In genomic region chr9:131657031-131657377, GRCh38 we compare ENCODE assay signal across 8 cellular contexts.
DNase-seq lines count a peak whose midpoint lies in the region; ATAC-seq and TF ChIP-seq lines count a peak whose summit lies in the region.
"Had no signal": no experiment of that assay in that cellular context is flagged by ENCODE, and none has a peak within 500 bp of the region (broad histone marks: within the 10 kb centered on the region; RNA-seq: fewer than 3 reads in every experiment).

No MANE protein-coding gene starts in this region.

- H3K36me3 ChIP-seq in Karpas-422 (ENCODE audit: insufficient read depth, low read length) (no peaks in the 10 kb centered on the region), duodenal mucosa (ENCODE audit: control insufficient read depth in 1 of 2, insufficient read depth in 2 of 2, low read length in 2 of 2) (no peaks in the 10 kb centered on the region)

- peaks cover 42% of the 10 kb centered on the region for H4K20me1 ChIP-seq in Karpas-422 (ENCODE audit: insufficient read depth, low read depth, low read length)

- H2AFZ ChIP-seq in Karpas-422 (ENCODE audit: low read length), result no peak overlapping the region

- H3K9ac ChIP-seq in Karpas-422 (ENCODE audit: low read length), result no peak overlapping the region
- peak overlapping the region in 1 of 2 donors; percentile 9 for H3K9ac ChIP-seq in duodenal mucosa (ENCODE audit: low read depth in 1 of 2, low read length in 2 of 2)

- ATAC-seq in GM21526 (IDR thresholded peaks at IDR 0.05; ENCODE audit: low FRiP score, unreplicated experiment), result peak; percentile 31
- peak; percentile 16 for ATAC-seq in stimulated activated naive CD8-positive, alpha-beta T cell treated with anti-CD3 and anti-CD28 coated beads, Interleukin-15, Interleukin-2, amounts not matched to agents 100 U/mL and 50 U/mL, for 24 hours

- H3K79me2 ChIP-seq in Karpas-422 (ENCODE audit: low read length), result no peaks in the 10 kb centered on the region

- H3K4me1 ChIP-seq in Karpas-422 (ENCODE audit: low read length) (peaks cover 18% of the 10 kb centered on the region), duodenal mucosa (ENCODE audit: control insufficient read depth in 1 of 2, insufficient read depth in 2 of 2, low read length in 2 of 2) (peaks cover 48 to 51% of the 10 kb centered on the region in 2 donors)

- no peak overlapping the region for H3K4me3 ChIP-seq in Karpas-422 (ENCODE audit: low read length)
- no peak overlapping the region for H3K4me3 ChIP-seq in duodenal mucosa (ENCODE audit: low read depth in 1 of 2, low read length in 2 of 2)

- no peaks in the 10 kb centered on the region for H3K27me3 ChIP-seq in Karpas-422 (ENCODE audit: low read length)
- H3K27me3 ChIP-seq in duodenal mucosa (ENCODE audit: control insufficient read depth in 1 of 2, insufficient read depth in 2 of 2, low read length in 2 of 2), result no peaks in the 10 kb centered on the region

- TF ChIP-seq POLR2A in erythroblast (IDR thresholded peaks at IDR 0.05; ENCODE audit: low read length), result no peak

- H3K27ac ChIP-seq in Karpas-422 (ENCODE audit: low read length), result no peak overlapping the region
- H3K27ac ChIP-seq in duodenal mucosa (ENCODE audit: low read depth, low read length), result peak overlapping the region; percentile 44

- H3K4me2 ChIP-seq in Karpas-422 (ENCODE audit: low read depth, low read length, poor library complexity, severe bottlenecking), result peak overlapping the region; percentile 43

- no peaks in the 10 kb centered on the region for H3K9me2 ChIP-seq in Karpas-422 (replicated peaks; ENCODE audit: insufficient read depth, low read length)

- DNase-seq in Karpas-422, result no peak
- DNase-seq in stimulated activated naive CD8-positive, alpha-beta T cell treated with anti-CD3 and anti-CD28 coated beads, Interleukin-15, Interleukin-2, amounts not matched to agents 100 U/mL and 50 U/mL, for 24 hours, result no peak
- no peak for DNase-seq in C1 segment of cervical spinal cord (lab: John Stamatoyannopoulos, UW)
- no peak for DNase-seq in erythroblast (lab: John Stamatoyannopoulos, UW)
- DNase-seq in NCI-H2029 (lab: John Stamatoyannopoulos, UW), result no peak
- DNase-seq: stimulated activated CD4-positive, alpha-beta T cell treated with anti-CD3 and anti-CD28 coated beads, Interleukin-2, amount 100 ng/mL, for 48 hours had no signal

- H3K9me3 ChIP-seq in Karpas-422 (ENCODE audit: low read length) (no peaks in the 10 kb centered on the region), duodenal mucosa (ENCODE audit: control insufficient read depth in 1 of 2, low read length in 2 of 2) (no peaks in the 10 kb centered on the region)
